In genomic region chr19:13906910-13907309, GRCh38 we compare ENCODE assay signal across 8 cellular contexts. TPM values are rescaled to one million over a fixed set of nuclear protein-coding genes. Genes with fewer than 3 reads are reported as not detected.
DNase-seq lines count a peak whose midpoint lies in the region; ATAC-seq and TF ChIP-seq lines count a peak whose summit lies in the region.

No MANE protein-coding gene starts in this region.

- DNase-seq in right atrium auricular region (ENCODE audit: low spot score) = no peak
- DNase-seq in left cardiac atrium = no peak
- DNase-seq in breast epithelium (ENCODE audit: low spot score in 2 of 2) = no peak
- no peak for DNase-seq in mesothelial cell of epicardium (ENCODE audit: low spot score in 2 of 2, unreplicated experiment in 2 of 2)
- no peak for DNase-seq in HuH-7.5 (ENCODE audit: low spot score)
- no peak for DNase-seq in NCI-H82 (lab: John Stamatoyannopoulos, UW)
- no peak for DNase-seq in foreskin melanocyte

- H3K36me3 ChIP-seq in right atrium auricular region (peaks cover 10% of the 10 kb centered on the region), breast epithelium (no peaks in the 10 kb centered on the region)

- H3K4me3 Mint-ChIP-seq in mesothelial cell of epicardium = peak overlapping the region; percentile 78

- H3K27me3 ChIP-seq in right atrium auricular region (no peaks in the 10 kb centered on the region), breast epithelium (no peaks in the 10 kb centered on the region)

- H3K4me3 ChIP-seq in right atrium auricular region = peak overlapping the region; percentile 78 to 79
- H3K4me3 ChIP-seq in breast epithelium = peak overlapping the region; percentile 85 to 95 (median 89)

- no peak for TF ChIP-seq CTCF in right atrium auricular region (IDR thresholded peaks at IDR 0.05)
- TF ChIP-seq CTCF in breast epithelium (IDR thresholded peaks at IDR 0.05) = no peak
- no peak for TF ChIP-seq CTCF in mesothelial cell of epicardium (IDR thresholded peaks at IDR 0.05; ENCODE audit: unreplicated experiment)

- no peak for TF ChIP-seq POLR2A in breast epithelium (IDR thresholded peaks at IDR 0.05)

- intact Hi-C loops in left cardiac atrium (cut with DNase I) = no loop called here
- intact Hi-C loops in breast epithelium (cut with DNase I; ENCODE audit: low total_unique reads) = no loop called here

- H3K27ac ChIP-seq in right atrium auricular region (no peak overlapping the region), breast epithelium (peak overlapping the region; percentile 83 to 88)

- ATAC-seq in left cardiac atrium (no peak), GM21723 (IDR thresholded peaks at IDR 0.05; ENCODE audit: unreplicated experiment) (no peak)

- peaks cover 15% of the 10 kb centered on the region for H3K36me3 Mint-ChIP-seq in mesothelial cell of epicardium

- H3K27ac Mint-ChIP-seq in mesothelial cell of epicardium = no peak overlapping the region

- H3K4me1 Mint-ChIP-seq in mesothelial cell of epicardium = peaks cover 11% of the 10 kb centered on the region

- H3K27me3 Mint-ChIP-seq in mesothelial cell of epicardium (ENCODE audit: low read depth) = no peaks in the 10 kb centered on the region

- no peaks in the 10 kb centered on the region for H3K9me3 ChIP-seq in right atrium auricular region
- H3K9me3 ChIP-seq in breast epithelium = no peaks in the 10 kb centered on the region

- peaks cover 0 to 18% of the 10 kb centered on the region in 2 donors for H3K4me1 ChIP-seq in right atrium auricular region
- H3K4me1 ChIP-seq in breast epithelium = peaks cover 0 to 5% of the 10 kb centered on the region in 2 donors

- H3K9me3 Mint-ChIP-seq in mesothelial cell of epicardium = no peaks in the 10 kb centered on the region

RNA-seq across cellular contexts. Expression of gene CC2D1A, which starts 0.9 kb away (rescaled TPM):
- 10 to 100 TPM; 16.1 to 22.6 TPM for total RNA-seq in right atrium auricular region
- total RNA-seq in left cardiac atrium = 10 to 100 TPM; 19.4 to 20.5 TPM
- 10 to 100 TPM; 16.6 to 50.1 (median 43.6) TPM for total RNA-seq in breast epithelium
- total RNA-seq in mesothelial cell of epicardium = 59.2 to 66.0 TPM (median 62.8 TPM) in 3 replicates

RNA-seq across cellular contexts. Expression of gene BRME1, which starts 1.0 kb away (rescaled TPM):
- total RNA-seq in right atrium auricular region (under 1 TPM; 0.28 to 0.70 TPM), left cardiac atrium (1 to 10 TPM in 1 of 2 donors, under 1 TPM in 1; 0.62 to 1.1 TPM), breast epithelium (1 to 10 TPM; 1.3 to 6.3 (median 1.6) TPM), mesothelial cell of epicardium (6.3 to 7.2 TPM (median 7.0 TPM) in 3 replicates)

RNA-seq across cellular contexts. Expression of gene NANOS3, which starts 30.0 kb away (rescaled TPM):
- not detected for total RNA-seq in right atrium auricular region
- total RNA-seq in left cardiac atrium = 1 to 10 TPM; 1.0 to 1.2 TPM
- total RNA-seq in breast epithelium = not detected
- total RNA-seq in mesothelial cell of epicardium = 4.9 to 8.6 TPM (median 8.2 TPM) in 3 replicates

RNA-seq across cellular contexts. Expression of gene PODNL1, which starts 31.3 kb away (rescaled TPM):
- total RNA-seq in right atrium auricular region = 1 to 10 TPM in 1 of 2 donors, under 1 TPM in 1; 0.47 to 1.1 TPM
- 1 to 10 TPM; 1.1 to 1.4 TPM for total RNA-seq in left cardiac atrium
- total RNA-seq in breast epithelium = 1 to 10 TPM in 2 of 3 donors, under 1 TPM in 1; 0.80 to 8.8 (median 2.3) TPM
- 0.20 to 1.0 TPM (median 0.75 TPM) in 3 replicates for total RNA-seq in mesothelial cell of epicardium

RNA-seq across cellular contexts. Expression of gene DCAF15, which starts 45.4 kb away (rescaled TPM):
- total RNA-seq in right atrium auricular region (10 to 100 TPM; 10.6 to 12.2 TPM), left cardiac atrium (10 to 100 TPM; 17.1 to 19.2 TPM), breast epithelium (10 to 100 TPM; 13.4 to 22.7 (median 19.0) TPM), mesothelial cell of epicardium (54.4 to 56.6 TPM (median 55.7 TPM) in 3 replicates)

Comparison
In these comparisons a context has a peak if more than half of its experiments do, and no peak if none do; other contexts are left out.
1. H3K27ac ChIP-seq: peak in breast epithelium (2 of 2); none in right atrium auricular region (0 of 2).